In the genomic region with DNA sequence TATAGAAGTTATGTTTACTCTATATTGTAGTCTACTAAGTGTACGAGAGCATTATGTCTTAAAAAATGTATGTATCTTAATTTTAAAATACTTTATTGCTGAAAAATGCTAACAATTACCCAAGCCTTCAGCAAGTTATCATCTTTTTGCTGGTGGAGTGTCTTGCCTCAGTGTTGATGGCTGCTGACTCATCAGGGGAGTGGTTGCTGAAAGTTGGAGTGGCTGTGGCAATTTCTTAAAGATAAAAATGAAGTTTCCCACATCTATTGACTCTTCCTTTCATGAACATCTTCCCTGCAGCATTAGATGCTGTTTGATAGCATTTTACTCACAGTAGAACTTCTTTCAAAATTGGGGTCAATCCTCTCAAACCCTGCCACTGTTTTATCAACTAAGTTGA, we compare ENCODE assay signal across 1 cellular context.
TF ChIP-seq lines count a peak whose summit lies in the region.

No MANE protein-coding gene starts in this region.

TF ChIP-seq in IMR-90, 13 proteins besides CTCF, POLR2A, EP300 and RAD21:
- TF ChIP-seq MAFK (IDR thresholded peaks at IDR 0.05; ENCODE audit: low read depth, low read length) (peak; percentile 28; the same call in 1 of the 2 replicates), CEBPB (IDR thresholded peaks at IDR 0.05; ENCODE audit: low read depth, low read length) (peak; percentile 38; the same call in 1 of the 2 replicates), FOS (IDR thresholded peaks at IDR 0.05; ENCODE audit: low read depth, low read length) (peak; percentile 29; the same call in 1 of the 2 replicates), RCOR1 (IDR thresholded peaks at IDR 0.05; ENCODE audit: insufficient replicate concordance, low read length) (no peak)
